17 cellular contexts compared by ENCODE assay signal in genomic region chr2:236380051-236380612, GRCh38.
DNase-seq lines count a peak whose midpoint lies in the region; ATAC-seq and TF ChIP-seq lines count a peak whose summit lies in the region.
"Had no signal": no experiment of that assay in that cellular context is flagged by ENCODE, and none has a peak within 500 bp of the region (broad histone marks: within the 10 kb centered on the region; RNA-seq: fewer than 3 reads in every experiment).

No MANE protein-coding gene starts in this region.

- peak; percentile 34 for DNase-seq in activated CD4-positive, alpha-beta T cell treated with anti-CD3 and anti-CD28 coated beads, Interleukin-2, amount 10 ng/mL, durations not matched to agents 24 days and 14 days
- no peak for DNase-seq in activated CD4-positive, alpha-beta T cell treated with anti-CD3 and anti-CD28 coated beads, Interleukin-2, amount 50 U/mL, for 1 hour
- peak; percentile 39 for DNase-seq in ecto neural progenitor cell (ENCODE audit: low spot score)
- peak; percentile 69 for DNase-seq in osteocyte (ENCODE audit: extremely low spot score, unreplicated experiment)
- DNase-seq in type B pancreatic cell (ENCODE audit: extremely low spot score, unreplicated experiment): no peak
- DNase-seq in stimulated activated CD4-positive, alpha-beta T cell treated with anti-CD3 and anti-CD28 coated beads, Interleukin-4, amount 100 ng/mL, for 1 hour: no peak
- DNase-seq: AML-193; CD4-positive, alpha-beta T cell; DMS153; DMS79; GF-D8; GOT3; H7; IMR-90 had no signal

- no peak for ATAC-seq in GM18861 (IDR thresholded peaks at IDR 0.05; ENCODE audit: unreplicated experiment)
- ATAC-seq: A549, K562 had no signal

- no peaks in the 10 kb centered on the region for H3K36me3 Mint-ChIP-seq in activated CD4-positive, alpha-beta T cell treated with anti-CD3 and anti-CD28 coated beads, Interleukin-2, amount 10 ng/mL, durations not matched to agents 24 days and 14 days (ENCODE audit: low read depth)
- H3K36me3 Mint-ChIP-seq in osteocyte (ENCODE audit: unreplicated experiment) (no peaks in the 10 kb centered on the region), type B pancreatic cell (no peaks in the 10 kb centered on the region)

- H3K4me3 Mint-ChIP-seq in activated CD4-positive, alpha-beta T cell treated with anti-CD3 and anti-CD28 coated beads, Interleukin-2, amount 10 ng/mL, durations not matched to agents 24 days and 14 days: no peak overlapping the region
- H3K4me3 Mint-ChIP-seq in osteocyte (ENCODE audit: unreplicated experiment): no peak overlapping the region
- no peak overlapping the region for H3K4me3 Mint-ChIP-seq in type B pancreatic cell
- H3K4me3 Mint-ChIP-seq: CD4-positive, alpha-beta T cell had no signal

- H3K27ac Mint-ChIP-seq in activated CD4-positive, alpha-beta T cell treated with anti-CD3 and anti-CD28 coated beads, Interleukin-2, amount 10 ng/mL, durations not matched to agents 24 days and 14 days: no peak overlapping the region
- H3K27ac Mint-ChIP-seq in osteocyte (ENCODE audit: unreplicated experiment): no peak overlapping the region
- no peak overlapping the region for H3K27ac Mint-ChIP-seq in type B pancreatic cell
- H3K27ac Mint-ChIP-seq: CD4-positive, alpha-beta T cell had no signal

- H3K9me3 Mint-ChIP-seq in activated CD4-positive, alpha-beta T cell treated with anti-CD3 and anti-CD28 coated beads, Interleukin-2, amount 10 ng/mL, durations not matched to agents 24 days and 14 days: no peaks in the 10 kb centered on the region
- peaks cover 4% of the 10 kb centered on the region for H3K9me3 Mint-ChIP-seq in osteocyte (ENCODE audit: unreplicated experiment)
- H3K9me3 Mint-ChIP-seq in type B pancreatic cell: no peaks in the 10 kb centered on the region
- H3K9me3 Mint-ChIP-seq: CD4-positive, alpha-beta T cell had no signal

- intact Hi-C loops in activated CD4-positive, alpha-beta T cell treated with anti-CD3 and anti-CD28 coated beads, Interleukin-2, amount 10 ng/mL, durations not matched to agents 24 days and 14 days (cut with micrococcal nuclease): no loop called here

- peaks cover 17% of the 10 kb centered on the region for H3K27me3 Mint-ChIP-seq in activated CD4-positive, alpha-beta T cell treated with anti-CD3 and anti-CD28 coated beads, Interleukin-2, amount 10 ng/mL, durations not matched to agents 24 days and 14 days
- peaks cover 44% of the 10 kb centered on the region for H3K27me3 Mint-ChIP-seq in osteocyte (ENCODE audit: unreplicated experiment)
- H3K27me3 Mint-ChIP-seq in type B pancreatic cell: no peaks in the 10 kb centered on the region

- no peaks in the 10 kb centered on the region for H3K4me1 Mint-ChIP-seq in activated CD4-positive, alpha-beta T cell treated with anti-CD3 and anti-CD28 coated beads, Interleukin-2, amount 10 ng/mL, durations not matched to agents 24 days and 14 days
- H3K4me1 Mint-ChIP-seq in osteocyte (ENCODE audit: unreplicated experiment) (no peaks in the 10 kb centered on the region), type B pancreatic cell (ENCODE audit: unreplicated experiment) (no peaks in the 10 kb centered on the region)

- TF ChIP-seq CTCF in osteocyte (IDR thresholded peaks at IDR 0.05) (no peak), type B pancreatic cell (conservative IDR thresholded peaks at IDR 0.05) (no peak)

Comparison
In these comparisons a context has a peak if more than half of its experiments do, and no peak if none do; other contexts are left out.
1. DNase-seq: peak in activated CD4-positive, alpha-beta T cell treated with anti-CD3 and anti-CD28 coated beads, Interleukin-2, amount 10 ng/mL, durations not matched to agents 24 days and 14 days (single experiment), ecto neural progenitor cell (single experiment) and osteocyte (single experiment); none in activated CD4-positive, alpha-beta T cell treated with anti-CD3 and anti-CD28 coated beads, Interleukin-2, amount 50 U/mL, for 1 hour (single experiment), type B pancreatic cell (single experiment) and stimulated activated CD4-positive, alpha-beta T cell treated with anti-CD3 and anti-CD28 coated beads, Interleukin-4, amount 100 ng/mL, for 1 hour (single experiment).